8 cellular contexts compared by ENCODE assay signal in genomic region chr17:6713130-6713917, GRCh38. TPM values are rescaled to one million over a fixed set of nuclear protein-coding genes. Genes with fewer than 3 reads are reported as not detected.
A peak's percentile ranks its signal among the peaks of the same experiment; 100 is the strongest.
DNase-seq lines count a peak whose midpoint lies in the region; ATAC-seq and TF ChIP-seq lines count a peak whose summit lies in the region.

Gene SLC13A5 (minus strand): TSS chr17:6713369. CDS start chr17:6713333, 36 bp downstream.

- no peaks in the 10 kb centered on the region for H3F3A ChIP-seq in neural cell (ENCODE audit: insufficient read depth, low read length, poor library complexity, severe bottlenecking)

- H3K4me3 ChIP-seq in esophagus squamous epithelium (peak within 1 kb of the TSS; percentile 8 to 57 (median 34)), neural cell (ENCODE audit: low read length) (peak within 1 kb of the TSS; percentile 60)

- POLR2A ChIA-PET in HEK293T (lab: Yijun Ruan, JAX) = no interaction called here

- no peaks in the 10 kb centered on the region for H4K20me1 ChIP-seq in neural cell (ENCODE audit: insufficient read depth)

- WGBS in esophagus squamous epithelium, 2 donors = 5 to 11% methylated on average over 31 to 54 of the region's 71 CpGs

- H3K4me1 ChIP-seq in esophagus squamous epithelium = peaks cover 12 to 37% (median 21%) of the 10 kb centered on the region in 3 donors

- TF ChIP-seq POLR2A in esophagus squamous epithelium (IDR thresholded peaks at IDR 0.05) = no peak

- peak; percentile 21 to 49 for DNase-seq in NCI-H524 (lab: John Stamatoyannopoulos, UW)
- DNase-seq in NCI-H524 treated with DMSO at 0.1 percent for 48 hours (lab: John Stamatoyannopoulos, UW) = no peak
- DNase-seq in esophagus squamous epithelium (lab: John Stamatoyannopoulos, UW) = no peak
- no peak for DNase-seq in mucosa of gallbladder (ENCODE audit: low spot score)
- DNase-seq in NCI-H510A (lab: John Stamatoyannopoulos, UW) = no peak
- no peak for DNase-seq in HEK293T (ENCODE audit: extremely low spot score)

- no peak for TF ChIP-seq EP300 in neural cell (conservative IDR thresholded peaks at IDR 0.05; ENCODE audit: poor library complexity, severe bottlenecking)

- H3K4me2 ChIP-seq in neural cell (ENCODE audit: low read length) = no peak within 1 kb of the TSS

- peak in 2 of 6 experiments; percentile 8 to 49 for TF ChIP-seq CTCF in esophagus squamous epithelium (IDR thresholded peaks at IDR 0.05)
- peak; percentile 46 for TF ChIP-seq CTCF in neural cell (IDR thresholded peaks at IDR 0.05; ENCODE audit: poor library complexity, severe bottlenecking)

- H3K27me3 ChIP-seq in esophagus squamous epithelium (peaks cover 0 to 47% (median 3%) of the 10 kb centered on the region in 4 donors), neural cell (ENCODE audit: insufficient read depth, low read depth, low read length) (peaks cover 34% of the 10 kb centered on the region)

- H3K9me2 ChIP-seq in neural cell (ENCODE audit: insufficient read depth, low read length) = no peaks in the 10 kb centered on the region

- CTCF ChIA-PET in HEK293T (lab: Yijun Ruan, JAX) = no interaction called here

- no peak within 1 kb of the TSS for H3K9ac ChIP-seq in neural cell (ENCODE audit: low read length)

- H3K79me2 ChIP-seq in neural cell (replicated peaks; ENCODE audit: insufficient read depth, low read length) = no peaks in the 10 kb centered on the region

- peak; percentile 83 for ATAC-seq in SK-N-SH treated with all-trans-retinoic acid at 6 μM for 48 hours

- H3K9me3 ChIP-seq in esophagus squamous epithelium = peaks cover 0 to 10% (median 0%) of the 10 kb centered on the region in 3 donors
- H3K9me3 ChIP-seq in neural cell (ENCODE audit: low read length) = peaks cover 6% of the 10 kb centered on the region

- TF ChIP-seq RAD21 in neural cell (conservative IDR thresholded peaks at IDR 0.05) = no peak

- H3K36me3 ChIP-seq in esophagus squamous epithelium = no peaks in the 10 kb centered on the region
- H3K36me3 ChIP-seq in neural cell (ENCODE audit: insufficient read depth, low read length) = no peaks in the 10 kb centered on the region

- intact Hi-C loops in esophagus squamous epithelium (cut with DNase I) = no loop called here

- H2AFZ ChIP-seq in neural cell (ENCODE audit: low read depth, low read length) = no peak within 1 kb of the TSS

- H3K27ac ChIP-seq in esophagus squamous epithelium = peak within 1 kb of the TSS in 3 of 4 donors; percentile 62 to 78 (median 68)
- H3K27ac ChIP-seq in neural cell (ENCODE audit: low read length) = no peak within 1 kb of the TSS

TF ChIP-seq in SK-N-SH treated with all-trans-retinoic acid at 6 μM for 48 hours, 23 proteins besides CTCF, POLR2A, EP300 and RAD21:
- TF ChIP-seq RARB (CRISPR knock-in tag; IDR thresholded peaks at IDR 0.05) = no peak
- no peak for TF ChIP-seq ZNF8 (CRISPR knock-in tag; IDR thresholded peaks at IDR 0.05)
- TF ChIP-seq ZFP3 (CRISPR knock-in tag; IDR thresholded peaks at IDR 0.05) = no peak
- TF ChIP-seq ISL1 (CRISPR knock-in tag; IDR thresholded peaks at IDR 0.05) = no peak
- no peak for TF ChIP-seq OSR1 (CRISPR knock-in tag; IDR thresholded peaks at IDR 0.05)
- TF ChIP-seq PATZ1 (CRISPR knock-in tag; IDR thresholded peaks at IDR 0.05; ENCODE audit: borderline replicate concordance) = no peak
- TF ChIP-seq ESRRG (CRISPR knock-in tag; IDR thresholded peaks at IDR 0.05) = no peak

TF ChIP-seq in neural cell, 6 proteins besides CTCF, POLR2A, EP300 and RAD21:
- no peak for TF ChIP-seq EZH2 (IDR thresholded peaks at IDR 0.05; ENCODE audit: borderline replicate concordance, insufficient read depth, low read length, poor library complexity, severe bottlenecking)
- TF ChIP-seq POLR2AphosphoS5 (IDR thresholded peaks at IDR 0.05) = no peak
- TF ChIP-seq MXI1 (conservative IDR thresholded peaks at IDR 0.05; ENCODE audit: poor library complexity, severe bottlenecking) = no peak
- TF ChIP-seq SMC3 (conservative IDR thresholded peaks at IDR 0.05; ENCODE audit: poor library complexity) = no peak
- TF ChIP-seq TAF1 (IDR thresholded peaks at IDR 0.05; ENCODE audit: low read depth) = no peak
- TF ChIP-seq REST (IDR thresholded peaks at IDR 0.05; ENCODE audit: borderline replicate concordance) = no peak

TF ChIP-seq in HEK293T, 16 proteins besides CTCF, POLR2A, EP300 and RAD21:
- TF ChIP-seq FOXK2 (IDR thresholded peaks at IDR 0.05) = no peak

RNA-seq across cellular contexts. Expression of gene SLC13A5, which starts in this region (rescaled TPM):
- total RNA-seq in esophagus squamous epithelium (1 to 10 TPM in 2 of 4 donors, under 1 TPM in 2; 0.29 to 2.3 (median 1.3) TPM), mucosa of gallbladder (0.52 TPM)
- not detected in 2 replicates for polyA plus RNA-seq in neural cell
- polyA minus RNA-seq in neural cell = not detected in 2 replicates

Comparison
In these comparisons a context has a peak if more than half of its experiments do, and no peak if none do; other contexts are left out.
1. DNase-seq: peak in NCI-H524 (2 of 2); none in NCI-H524 treated with DMSO at 0.1 percent for 48 hours (single experiment), esophagus squamous epithelium (single experiment), mucosa of gallbladder (single experiment), NCI-H510A (single experiment) and HEK293T (single experiment).